In the genomic region with DNA sequence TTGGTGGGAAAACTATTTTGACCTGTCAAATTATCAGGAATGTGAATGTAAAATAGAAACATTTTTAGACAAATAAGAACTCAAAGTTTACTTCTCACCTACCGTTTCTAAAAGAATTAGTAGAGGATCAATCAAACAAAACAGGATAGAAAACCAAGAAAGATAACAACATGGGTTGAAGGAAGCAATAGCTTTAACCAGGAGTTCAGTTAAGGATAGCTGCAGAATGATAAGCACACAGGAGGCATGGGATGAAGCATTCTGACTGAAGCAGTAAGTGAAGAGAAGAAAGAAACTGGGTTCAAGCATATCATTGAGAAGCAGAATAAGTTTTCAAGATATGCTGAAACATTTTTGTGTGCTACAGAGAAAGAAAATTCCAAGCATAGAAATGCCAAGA, we compare ENCODE assay signal across 24 cellular contexts.
"Had no signal": no experiment of that assay in that cellular context is flagged by ENCODE, and none has a peak within 500 bp of the region (broad histone marks: within the 10 kb centered on the region; RNA-seq: fewer than 3 reads in every experiment).

No MANE protein-coding gene starts in this region.

- DNase-seq: colonic mucosa; cortex of kidney; effector CD8-positive, alpha-beta T cell; effector memory CD8-positive, alpha-beta T cell; endodermal cell; foreskin keratinocyte; heart left ventricle; hypothalamus; immature natural killer cell; islet precursor cell; left cardiac atrium; left lung; left ventricle myocardium superior; lower lobe of right lung; mesenchymal stem cell; mucosa of descending colon; naive B cell; naive thymus-derived CD8-positive, alpha-beta T cell had no signal

- H3K4me2 ChIP-seq: hepatocyte had no signal

- H2AFZ ChIP-seq: hepatocyte had no signal

- H3K27me3 ChIP-seq: colonic mucosa, foreskin keratinocyte, gastroesophageal sphincter, heart left ventricle, hepatocyte, left lung had no signal

- H3K36me3 ChIP-seq: colonic mucosa, lower lobe of right lung had no signal

- ATAC-seq: effector memory CD8-positive, alpha-beta T cell; esophagus mucosa; foreskin keratinocyte; gastroesophageal sphincter; heart left ventricle; left cardiac atrium; left lung; left ventricle myocardium superior; lower lobe of right lung; mucosa of descending colon; naive thymus-derived CD8-positive, alpha-beta T cell had no signal

- H3K79me2 ChIP-seq: hepatocyte had no signal

- H3K4me3 ChIP-seq: colonic mucosa, gastroesophageal sphincter, heart left ventricle, hepatocyte, left lung, lower lobe of right lung, mucosa of descending colon had no signal

- H3K9me3 ChIP-seq: colonic mucosa, lower lobe of right lung had no signal

- FAIRE-seq: endometrium, frontal cortex had no signal

- H3K4me1 ChIP-seq: colonic mucosa, foreskin keratinocyte, gastroesophageal sphincter, heart left ventricle, left lung, lower lobe of right lung had no signal

- H3K27ac ChIP-seq: colonic mucosa, epithelial cell of prostate, foreskin keratinocyte, gastroesophageal sphincter, heart left ventricle, hepatocyte, left lung, lower lobe of right lung had no signal
